In the genomic region with DNA sequence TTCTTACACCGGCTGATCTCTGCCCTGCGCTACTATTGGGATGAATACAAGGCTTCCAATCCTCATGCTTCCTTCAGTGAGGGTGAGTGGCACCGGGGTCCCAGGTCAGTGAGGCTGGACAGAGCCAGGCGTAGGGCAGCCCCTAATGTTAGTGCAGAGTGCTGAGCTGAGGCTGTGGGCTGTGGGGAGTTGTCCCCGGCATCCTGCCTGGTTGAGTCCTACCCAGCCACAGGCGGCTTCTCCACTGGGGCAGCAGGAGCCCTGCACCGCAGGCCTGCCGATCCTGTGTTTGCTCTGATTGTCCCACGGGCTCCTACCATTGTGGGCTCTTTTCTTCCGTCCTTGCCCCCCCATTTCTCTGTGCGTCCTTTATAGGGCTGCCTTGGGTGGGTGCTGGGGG, we compare ENCODE assay signal across 18 cellular contexts. TPM values are rescaled to one million over a fixed set of nuclear protein-coding genes. Genes with fewer than 3 reads are reported as not detected.
"Had no signal": no experiment of that assay in that cellular context is flagged by ENCODE, and none has a peak within 500 bp of the region (broad histone marks: within the 10 kb centered on the region; RNA-seq: fewer than 3 reads in every experiment).

No MANE protein-coding gene starts in this region.

- H3K27me3 ChIP-seq: ascending aorta, breast epithelium, cardiac muscle cell, dorsolateral prefrontal cortex had no signal

- H3K4me1 Mint-ChIP-seq: activated CD4-positive, alpha-beta T cell treated with anti-CD3 and anti-CD28 coated beads for 36 hours; activated naive CD4-positive, alpha-beta T cell treated with anti-CD3 and anti-CD28 coated beads, Interleukin-2, amount 50 U/mL, for 24 hours; activated T-helper 17 cell treated with anti-CD3 and anti-CD28 coated beads, Interleukin-2, amount 50 U/mL, for 72 hours; brain; central memory CD8-positive, alpha-beta T cell; endodermal cell had no signal

- H3K4me3 Mint-ChIP-seq: activated CD4-positive, alpha-beta memory T cell treated with anti-CD3 and anti-CD28 coated beads for 36 hours; activated CD4-positive, alpha-beta T cell treated with anti-CD3 and anti-CD28 coated beads for 36 hours; activated CD4-positive, alpha-beta T cell treated with anti-CD3 and anti-CD28 coated beads, Interleukin-2, amount 10 ng/mL, durations not matched to agents 24 days and 14 days; activated naive CD4-positive, alpha-beta T cell treated with anti-CD3 and anti-CD28 coated beads, Interleukin-2, amount 50 U/mL, for 24 hours; activated naive CD8-positive, alpha-beta T cell treated with anti-CD3 and anti-CD28 coated beads, Interleukin-2, amount 10 ng/mL, durations not matched to agents 7 days and 5 days; activated T-cell treated with anti-CD3 and anti-CD28 coated beads, Interleukin-2, amount 50 U/mL, for 4 hours; activated T-helper 17 cell treated with anti-CD3 and anti-CD28 coated beads, Interleukin-2, amount 50 U/mL, for 72 hours; brain; central memory CD8-positive, alpha-beta T cell; dendritic cell treated with granulocyte-macrophage colony-stimulating factor and Interleukin-4, amounts not matched to agents 40 ng/mL and 50 ng/mL, for 4 days; endodermal cell had no signal

- H3K4me1 ChIP-seq: ascending aorta, breast epithelium had no signal

- H3K27ac ChIP-seq: ascending aorta, breast epithelium, cardiac muscle cell, coronary artery had no signal

- H3K27ac Mint-ChIP-seq: activated CD4-positive, alpha-beta memory T cell treated with anti-CD3 and anti-CD28 coated beads for 36 hours; activated CD4-positive, alpha-beta T cell treated with anti-CD3 and anti-CD28 coated beads for 36 hours; activated CD4-positive, alpha-beta T cell treated with anti-CD3 and anti-CD28 coated beads, Interleukin-2, amount 10 ng/mL, durations not matched to agents 24 days and 14 days; activated naive CD4-positive, alpha-beta T cell treated with anti-CD3 and anti-CD28 coated beads, Interleukin-2, amount 50 U/mL, for 24 hours; activated T-helper 17 cell treated with anti-CD3 and anti-CD28 coated beads, Interleukin-2, amount 50 U/mL, for 72 hours; brain; dendritic cell treated with granulocyte-macrophage colony-stimulating factor and Interleukin-4, amounts not matched to agents 40 ng/mL and 50 ng/mL, for 4 days; endodermal cell had no signal

- H3K36me3 ChIP-seq: breast epithelium, cardiac muscle cell had no signal

- H3K27me3 Mint-ChIP-seq: activated CD4-positive, alpha-beta memory T cell treated with anti-CD3 and anti-CD28 coated beads for 36 hours; activated CD4-positive, alpha-beta T cell treated with anti-CD3 and anti-CD28 coated beads for 36 hours; activated CD4-positive, alpha-beta T cell treated with anti-CD3 and anti-CD28 coated beads, Interleukin-2, amount 10 ng/mL, durations not matched to agents 24 days and 14 days; activated naive CD4-positive, alpha-beta T cell treated with anti-CD3 and anti-CD28 coated beads, Interleukin-2, amount 50 U/mL, for 24 hours; activated naive CD8-positive, alpha-beta T cell treated with anti-CD3 and anti-CD28 coated beads, Interleukin-2, amount 10 ng/mL, durations not matched to agents 7 days and 5 days; activated T-helper 17 cell treated with anti-CD3 and anti-CD28 coated beads, Interleukin-2, amount 50 U/mL, for 72 hours; brain; central memory CD8-positive, alpha-beta T cell; dendritic cell treated with granulocyte-macrophage colony-stimulating factor and Interleukin-4, amounts not matched to agents 40 ng/mL and 50 ng/mL, for 4 days had no signal

- H3K36me3 Mint-ChIP-seq: activated naive CD8-positive, alpha-beta T cell treated with anti-CD3 and anti-CD28 coated beads, Interleukin-2, amount 10 ng/mL, durations not matched to agents 7 days and 5 days had no signal

- H3K4me3 ChIP-seq: ascending aorta, breast epithelium, cardiac muscle cell, coronary artery had no signal

- H3K9me3 Mint-ChIP-seq: activated CD4-positive, alpha-beta memory T cell treated with anti-CD3 and anti-CD28 coated beads for 36 hours; activated CD4-positive, alpha-beta T cell treated with anti-CD3 and anti-CD28 coated beads, Interleukin-2, amount 10 ng/mL, durations not matched to agents 24 days and 14 days; activated naive CD4-positive, alpha-beta T cell treated with anti-CD3 and anti-CD28 coated beads, Interleukin-2, amount 50 U/mL, for 24 hours; activated naive CD8-positive, alpha-beta T cell treated with anti-CD3 and anti-CD28 coated beads, Interleukin-2, amount 10 ng/mL, durations not matched to agents 7 days and 5 days; activated T-cell treated with anti-CD3 and anti-CD28 coated beads, Interleukin-2, amount 50 U/mL, for 4 hours; activated T-helper 17 cell treated with anti-CD3 and anti-CD28 coated beads, Interleukin-2, amount 50 U/mL, for 72 hours; brain; central memory CD8-positive, alpha-beta T cell; dendritic cell treated with granulocyte-macrophage colony-stimulating factor and Interleukin-4, amounts not matched to agents 40 ng/mL and 50 ng/mL, for 4 days; endodermal cell had no signal

- H3K9me3 ChIP-seq: ascending aorta, breast epithelium had no signal

RNA-seq across cellular contexts. Expression of a gene that starts 16.8 kb away (rescaled TPM):
- total RNA-seq: activated CD4-positive, alpha-beta memory T cell treated with anti-CD3 and anti-CD28 coated beads for 36 hours; esophagus mucosa; frontal cortex had no signal
